ENCODE assay signal across 24 cellular contexts in the genomic region with DNA sequence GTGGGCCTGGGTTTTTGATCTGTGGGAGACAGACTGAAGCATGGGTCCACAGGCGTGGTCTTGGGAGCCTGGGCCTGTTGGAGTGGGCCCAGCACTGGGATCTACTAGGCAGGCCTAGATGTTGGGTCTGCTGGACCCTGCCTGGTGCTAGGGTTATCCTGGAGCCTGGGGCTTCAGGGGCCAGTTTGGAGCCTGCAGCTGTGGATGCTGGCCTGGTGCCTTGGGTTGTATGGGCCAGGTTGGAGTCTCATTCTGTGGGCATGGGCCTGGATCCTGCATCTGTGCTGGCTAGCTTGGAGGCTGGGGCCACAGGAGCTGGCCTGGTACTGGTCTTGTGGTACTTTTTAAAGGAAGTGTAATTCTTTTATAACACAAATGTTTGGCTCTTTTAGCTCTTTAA.
A peak's percentile ranks its signal among the peaks of the same experiment; 100 is the strongest.
DNase-seq lines count a peak whose midpoint lies in the region; FAIRE-seq and TF ChIP-seq lines count a peak whose summit lies in the region.
"Had no signal": no experiment of that assay in that cellular context is flagged by ENCODE, and none has a peak within 500 bp of the region (broad histone marks: within the 10 kb centered on the region; RNA-seq: fewer than 3 reads in every experiment).

No MANE protein-coding gene starts in this region.

- POLR2A ChIA-PET in H1 (lab: Charles Lee; ENCODE audit: partially characterized antibody) (no interaction called here), GM10248 (lab: Yijun Ruan, JAX) (no interaction called here)

- no peak overlapping the region for H2BK5ac ChIP-seq in H1 (ENCODE audit: low read depth, low read length)
- H2BK5ac ChIP-seq in mesenchymal stem cell (ENCODE audit: low read depth, low read length, poor library complexity, severe bottlenecking) = no peak overlapping the region

- no peaks in the 10 kb centered on the region for H4K20me1 ChIP-seq in H1 (replicated peaks in 1 of 2; ENCODE audit: control insufficient read depth in 1 of 2, insufficient read depth in 2 of 2, low read length in 2 of 2)
- H4K20me1 ChIP-seq: BLaER1 treated with 17β-estradiol and CSF1 and Interleukin-3, amounts not matched to agents 10 nM and 100 nM had no signal

- H2BK20ac ChIP-seq in H1 (ENCODE audit: low read length) = no peak overlapping the region

- H3K14ac ChIP-seq in H1 (ENCODE audit: insufficient read length) (no peak overlapping the region), mesenchymal stem cell (ENCODE audit: low read length in 2 of 2) (no peak overlapping the region)

- H3K9me3 ChIP-seq in H1 (ENCODE audit: insufficient read depth in 2 of 2, low read depth in 1 of 2, low read length in 1 of 2) = peaks cover 11 to 17% of the 10 kb centered on the region in 2 experiments
- peaks cover 54% of the 10 kb centered on the region for H3K9me3 ChIP-seq in mesenchymal stem cell (ENCODE audit: control insufficient read depth, low read length)
- peaks cover 3% of the 10 kb centered on the region for H3K9me3 ChIP-seq in BE2C
- H3K9me3 ChIP-seq: Caco-2 had no signal

- H3K9ac ChIP-seq in H1 (replicated peaks in 1 of 4; ENCODE audit: extremely low read depth in 1 of 4, low read depth in 3 of 4, low read length in 3 of 4) (no peak overlapping the region), mesenchymal stem cell (ENCODE audit: low read length) (no peak overlapping the region)
- H3K9ac ChIP-seq: BLaER1 treated with 17β-estradiol and CSF1 and Interleukin-3, amounts not matched to agents 10 nM and 100 nM had no signal

- TF ChIP-seq RAD21 in H1 (IDR thresholded peaks at IDR 0.05 in 1 of 2, conservative IDR thresholded peaks at IDR 0.05 in 1 of 2; ENCODE audit: low read depth in 2 of 2, low read length in 2 of 2) = no peak

- H2BK120ac ChIP-seq in H1 (replicated peaks; ENCODE audit: low read depth, low read length) (no peak overlapping the region), mesenchymal stem cell (ENCODE audit: low read depth, low read length) (no peak overlapping the region)

- FAIRE-seq in HTR-8/SVneo (lab: Jason Lieb, UNC) (peak; percentile 77), H1 (lab: Jason Lieb, UNC) (no peak)
- FAIRE-seq: A204.1, D721Med, G401.6, GM12878, GM12892, GM18507 had no signal

- H3K4me3 ChIP-seq in H1 (ENCODE audit: extremely low read depth in 1 of 4, insufficient read depth in 2 of 4, low read depth in 3 of 4, low read length in 4 of 4) = no peak overlapping the region
- H3K4me3 ChIP-seq in mesenchymal stem cell (ENCODE audit: insufficient read depth in 1 of 2, low read depth in 1 of 2, low read length in 2 of 2) = peak overlapping the region; percentile 6 to 27
- H3K4me3 ChIP-seq in BE2C (ENCODE audit: low read depth, low read length) = no peak overlapping the region
- H3K4me3 ChIP-seq: BLaER1 treated with 17β-estradiol and CSF1 and Interleukin-3, amounts not matched to agents 10 nM and 100 nM; GM12878 had no signal

- TF ChIP-seq EP300 in H1 (IDR thresholded peaks at IDR 0.05; ENCODE audit: borderline replicate concordance in 1 of 2, low read depth in 2 of 2, low read length in 2 of 2) = no peak

- H3K36me3 ChIP-seq in H1 (ENCODE audit: control insufficient read depth in 2 of 4, insufficient read depth in 4 of 4, low read length in 3 of 4) (peaks cover 0 to 2% (median 0%) of the 10 kb centered on the region in 4 experiments; a peak in 3 of 8 replicates), mesenchymal stem cell (ENCODE audit: control insufficient read depth in 1 of 2, insufficient read depth in 2 of 2, low read depth in 1 of 2, low read length in 2 of 2) (peaks cover 0 to 5% of the 10 kb centered on the region in 2 experiments), BE2C (no peaks in the 10 kb centered on the region)

- intact Hi-C loops in posterior vena cava (cut with DNase I) = no loop called here

- H3K4ac ChIP-seq in H1 (replicated peaks; ENCODE audit: insufficient read length, low read depth, low read length) = no peak overlapping the region
- no peak overlapping the region for H3K4ac ChIP-seq in mesenchymal stem cell (ENCODE audit: low read depth in 1 of 2, low read length in 2 of 2)

- no peak for TF ChIP-seq POLR2A in H1 (IDR thresholded peaks at IDR 0.05; ENCODE audit: control extremely low read depth in 1 of 2, low read depth in 2 of 2, low read length in 2 of 2)

- peak overlapping the region; percentile 25; the same call in 1 of the 2 replicates for H4K8ac ChIP-seq in H1 (ENCODE audit: extremely low read depth, insufficient read depth, low read length)
- no peak overlapping the region for H4K8ac ChIP-seq in mesenchymal stem cell (ENCODE audit: low read length)

- no peak overlapping the region for H2AK5ac ChIP-seq in H1 (ENCODE audit: low read depth, low read length)
- no peak overlapping the region for H2AK5ac ChIP-seq in mesenchymal stem cell (ENCODE audit: low read length, severe bottlenecking)

- no peak overlapping the region for H2AFZ ChIP-seq in H1 (ENCODE audit: low read length)
- no peak overlapping the region for H2AFZ ChIP-seq in mesenchymal stem cell (ENCODE audit: low read depth, low read length)

- H3K79me2 ChIP-seq in H1 (ENCODE audit: control insufficient read depth in 1 of 2, insufficient read depth in 2 of 2, low read length in 2 of 2) = peaks cover 0 to 43% of the 10 kb centered on the region in 2 experiments; a peak in 3 of 4 replicates

- H3K27me3 ChIP-seq in H1 (replicated peaks in 1 of 4; ENCODE audit: control insufficient read depth in 3 of 4, extremely low read depth in 1 of 4, insufficient read depth in 3 of 4, low read length in 3 of 4) = no peaks in the 10 kb centered on the region
- no peaks in the 10 kb centered on the region for H3K27me3 ChIP-seq in mesenchymal stem cell (ENCODE audit: control insufficient read depth in 1 of 2, insufficient read depth in 1 of 2, low read length in 2 of 2)
- no peaks in the 10 kb centered on the region for H3K27me3 ChIP-seq in BE2C
- H3K27me3 ChIP-seq: BLaER1 treated with 17β-estradiol and CSF1 and Interleukin-3, amounts not matched to agents 10 nM and 100 nM had no signal

- DNase-seq in HTR-8/SVneo (ENCODE audit: insufficient read length, low spot score) (no peak), H1 (ENCODE audit: low read depth in 1 of 2, low spot score in 2 of 2) (no peak), mesenchymal stem cell (no peak), posterior vena cava (ENCODE audit: low spot score) (peak; percentile 72), BE2C (no peak), LoVo (ENCODE audit: low spot score) (no peak), SHP77 treated with DMSO at 0.1 percent for 48 hours (lab: John Stamatoyannopoulos, UW) (no peak), GM10248 (ENCODE audit: extremely low spot score) (no peak)
- DNase-seq: 8988T; ACHN; Caco-2; Calu3; CD4-positive, alpha-beta T cell; CD8-positive, alpha-beta T cell; DMS79 treated with DMSO at 0.1 percent for 48 hours; GF-D8 had no signal

- no peak overlapping the region for H4K91ac ChIP-seq in H1 (replicated peaks; ENCODE audit: insufficient read length, low read length)
- no peak overlapping the region for H4K91ac ChIP-seq in mesenchymal stem cell (ENCODE audit: low read length)

- H3K4me2 ChIP-seq in H1 (ENCODE audit: insufficient read depth in 1 of 2, low read depth in 2 of 2, low read length in 2 of 2) (no peak overlapping the region), mesenchymal stem cell (ENCODE audit: low read length, poor library complexity, severe bottlenecking) (no peak overlapping the region)
- H3K4me2 ChIP-seq: BLaER1 treated with 17β-estradiol and CSF1 and Interleukin-3, amounts not matched to agents 10 nM and 100 nM had no signal

- H3K23ac ChIP-seq in H1 (ENCODE audit: insufficient read length) = no peak overlapping the region
- no peak overlapping the region for H3K23ac ChIP-seq in mesenchymal stem cell (ENCODE audit: low read length in 2 of 2)

- no peak for TF ChIP-seq CTCF in H1 (IDR thresholded peaks at IDR 0.05; ENCODE audit: control extremely low read depth in 1 of 3, insufficient read depth in 1 of 3, low read depth in 1 of 3, low read length in 3 of 3)
- TF ChIP-seq CTCF in BE2C (IDR thresholded peaks at IDR 0.05; ENCODE audit: low read depth, low read length) = no peak
- no peak for TF ChIP-seq CTCF in GM10248 (IDR thresholded peaks at IDR 0.05; ENCODE audit: control extremely low read depth, extremely low read depth, low read depth, missing control alignments)

- WGBS in H1 (ENCODE audit: extremely low coverage in 1 of 2, insufficient coverage in 1 of 2, insufficient read length in 1 of 2, insufficient replicate concordance in 2 of 2, low coverage in 1 of 2, low lambda C conversion rate in 2 of 2, missing lambda C conversion rate in 1 of 2), 2 experiments = 100% methylated on average over 1 of the region's 1 CpG; no CpG with 5 or more reads in 1 of the 2 experiments
- WGBS in mesenchymal stem cell = 96% methylated on average over 1 of the region's 1 CpG

- H3K23me2 ChIP-seq in H1 (ENCODE audit: low read depth, low read length) = no peaks in the 10 kb centered on the region

- H3K56ac ChIP-seq in H1 (replicated peaks; ENCODE audit: insufficient read length, low read depth, low read length) = no peak overlapping the region

- H3K79me1 ChIP-seq in H1 (ENCODE audit: low read depth, low read length) = 0 out of 2 replicates have a peak, but pooled peaks cover 2% of the 10 kb centered on the region
- H3K79me1 ChIP-seq in mesenchymal stem cell (replicated peaks; ENCODE audit: low read length, poor library complexity, severe bottlenecking) = peaks cover 16% of the 10 kb centered on the region

- H2BK12ac ChIP-seq in H1 (ENCODE audit: low read depth, low read length) (no peak overlapping the region), mesenchymal stem cell (ENCODE audit: low read length in 2 of 2) (no peak overlapping the region)

- H3K27ac ChIP-seq in H1 (ENCODE audit: low read depth, low read length) (no peak overlapping the region), mesenchymal stem cell (ENCODE audit: low read length, poor library complexity, severe bottlenecking) (no peak overlapping the region)
- H3K27ac ChIP-seq: BLaER1 treated with 17β-estradiol and CSF1 and Interleukin-3, amounts not matched to agents 10 nM and 100 nM; C4-2B had no signal

- no peaks in the 10 kb centered on the region for H3K4me1 ChIP-seq in H1 (replicated peaks in 1 of 4; ENCODE audit: control insufficient read depth in 3 of 4, insufficient read depth in 4 of 4, low read length in 3 of 4)
- peaks cover 1% of the 10 kb centered on the region for H3K4me1 ChIP-seq in mesenchymal stem cell (ENCODE audit: control insufficient read depth, insufficient read depth, low read depth, low read length)
- no peaks in the 10 kb centered on the region for H3K4me1 ChIP-seq in BE2C
- H3K4me1 ChIP-seq: BLaER1 treated with 17β-estradiol and CSF1 and Interleukin-3, amounts not matched to agents 10 nM and 100 nM; Caco-2 had no signal

- H3K18ac ChIP-seq in H1 (ENCODE audit: extremely low read depth, low read length) (no peak overlapping the region), mesenchymal stem cell (ENCODE audit: low read depth in 1 of 2, low read length in 2 of 2) (no peak overlapping the region)

- H4K5ac ChIP-seq in H1 (ENCODE audit: insufficient read length, low read depth, low read length) = no peak overlapping the region

- no peak overlapping the region for H2BK15ac ChIP-seq in H1 (ENCODE audit: low read length)
- H2BK15ac ChIP-seq in mesenchymal stem cell (ENCODE audit: low read depth, poor library complexity, severe bottlenecking) = no peak overlapping the region

- CTCF ChIA-PET in H1 (lab: Charles Lee; ENCODE audit: partially characterized antibody) (interaction anchor here (0.6 to 0.7 kb wide), 2 partner anchors 47 to 574 kb away, joined by 3 to 4 read pairs; no protein-coding TSS in a partner anchor), GM10248 (lab: Yijun Ruan, JAX) (no interaction called here)

Comparison
In these comparisons a context has a peak if more than half of its experiments do, and no peak if none do; other contexts are left out.
1. H3K4me3 ChIP-seq: peak in mesenchymal stem cell (2 of 2); none in H1 (0 of 4) and BE2C (single experiment).